Comparison of ENCODE assay signal across 8 cellular contexts in genomic region chr6:32853541-32854375, GRCh38. TPM values are rescaled to one million over a fixed set of nuclear protein-coding genes. Genes with fewer than 3 reads are reported as not detected.
DNase-seq lines count a peak whose midpoint lies in the region; ATAC-seq and TF ChIP-seq lines count a peak whose summit lies in the region.

PSMB9 (plus strand) TSS chr6:32854192; CDS start chr6:32854230, 38 bp downstream.
TAP1 (minus strand) TSS chr6:32853704; CDS start chr6:32853636, 68 bp downstream.

- intact Hi-C loops in stomach (cut with DNase I; ENCODE audit: low total_unique reads), result no loop called here

- H3K4me1 Mint-ChIP-seq in neural crest cell, result peaks cover 18% of the 10 kb centered on the region

- H3K9me3 Mint-ChIP-seq in neural crest cell, result no peaks in the 10 kb centered on the region

- peak within 1 kb of the TSS; percentile 98 for H3K9ac ChIP-seq in Karpas-422 (ENCODE audit: low read length)

- H3K27ac Mint-ChIP-seq in neural crest cell (ENCODE audit: unreplicated experiment), result no peak within 1 kb of the TSS

- H4K20me1 ChIP-seq in Karpas-422 (ENCODE audit: insufficient read depth, low read depth, low read length), result no peaks in the 10 kb centered on the region

- no peaks in the 10 kb centered on the region for H3K9me3 ChIP-seq in Karpas-422 (ENCODE audit: low read length)
- no peaks in the 10 kb centered on the region for H3K9me3 ChIP-seq in stomach

- H3K4me2 ChIP-seq in Karpas-422 (ENCODE audit: low read depth, low read length, poor library complexity, severe bottlenecking), result peak within 1 kb of the TSS; percentile 87

- peaks cover 41% of the 10 kb centered on the region for H3K4me1 ChIP-seq in Karpas-422 (ENCODE audit: low read length)
- H3K4me1 ChIP-seq in stomach, result peaks cover 19 to 56% (median 43%) of the 10 kb centered on the region in 4 donors

- H3K27ac ChIP-seq in Karpas-422 (ENCODE audit: low read length) (peak within 1 kb of the TSS; percentile 85), stomach (peak within 1 kb of the TSS; percentile 90 to 99 (median 99))

- H3K27me3 ChIP-seq in Karpas-422 (ENCODE audit: low read length) (no peaks in the 10 kb centered on the region), stomach (no peaks in the 10 kb centered on the region)

- TF ChIP-seq CTCF in neural crest cell (conservative IDR thresholded peaks at IDR 0.05), result peak; percentile 67
- TF ChIP-seq CTCF in stomach (IDR thresholded peaks at IDR 0.05), result peak in 5 of 7 experiments; percentile 66 to 93 (median 87)

- DNase-seq in ELR (ENCODE audit: low read depth) (peak; percentile 95), Karpas-422 (peak; percentile 96), SIG-M5 (lab: John Stamatoyannopoulos, UW) (peak; percentile 59), activated gamma-delta T cell (lab: John Stamatoyannopoulos, UW) (peak; percentile 84), fibroblast of the conjunctiva (ENCODE audit: low read depth) (peak; percentile 87), neural crest cell (ENCODE audit: low read depth, low spot score) (peak; percentile 72), stomach (peak; percentile 96)

- peaks cover 36% of the 10 kb centered on the region for H3K36me3 ChIP-seq in Karpas-422 (ENCODE audit: insufficient read depth, low read length)
- H3K36me3 ChIP-seq in stomach, result peaks cover 19 to 62% (median 48%) of the 10 kb centered on the region in 4 donors

- 0% methylated on average over 46 to 68 of the region's 68 CpGs for WGBS in stomach, 5 donors

- H3K4me3 Mint-ChIP-seq in neural crest cell, result peak within 1 kb of the TSS; percentile 93

- H3K36me3 Mint-ChIP-seq in neural crest cell (ENCODE audit: low read depth), result no peaks in the 10 kb centered on the region

- TF ChIP-seq POLR2A in stomach (IDR thresholded peaks at IDR 0.05), result peak in 1 of 4 donors; percentile 67

- H3K9me2 ChIP-seq in Karpas-422 (replicated peaks; ENCODE audit: insufficient read depth, low read length), result no peaks in the 10 kb centered on the region

- H3K79me2 ChIP-seq in Karpas-422 (ENCODE audit: low read length), result peaks cover 77% of the 10 kb centered on the region

- peak within 1 kb of the TSS; percentile 81 for H3K4me3 ChIP-seq in Karpas-422 (ENCODE audit: low read length)
- H3K4me3 ChIP-seq in stomach, result peak within 1 kb of the TSS; percentile 58 to 94 (median 82)

- H3K27me3 Mint-ChIP-seq in neural crest cell (ENCODE audit: low read depth), result peaks cover 95% of the 10 kb centered on the region

- peak; percentile 79 for ATAC-seq in GM21825 (IDR thresholded peaks at IDR 0.05; ENCODE audit: unreplicated experiment)

- peak; percentile 82 for TF ChIP-seq EP300 in stomach (IDR thresholded peaks at IDR 0.05)

- H2AFZ ChIP-seq in Karpas-422 (ENCODE audit: low read length), result peak within 1 kb of the TSS; percentile 39; the same call in 1 of the 2 replicates

RNA-seq across cellular contexts. Expression of gene PSMB9, which starts in this region (rescaled TPM):
- total RNA-seq in Karpas-422 (2014; rRNA removed; shearing (Covaris generic); ENCODE audit: low replicate concordance), result 185 and 284 TPM in 2 replicates
- total RNA-seq in neural crest cell (not detected in 2 replicates), stomach (10 to 100 TPM in 1 of 5 donors, 1 to 10 TPM in 4; 5.4 to 18.7 (median 6.8) TPM)
- 100 to 1,000 TPM in 1 of 3 donors, 10 to 100 TPM in 2; 33.2 to 107 (median 91.6) TPM for polyA plus RNA-seq in stomach

RNA-seq across cellular contexts. Expression of gene TAP1, which starts in this region (rescaled TPM):
- 120 and 171 TPM in 2 replicates for total RNA-seq in Karpas-422 (2014; rRNA removed; shearing (Covaris generic); ENCODE audit: low replicate concordance)
- total RNA-seq in neural crest cell (2.7 and 2.8 TPM in 2 replicates), stomach (10 to 100 TPM; 16.0 to 54.7 (median 29.6) TPM)
- polyA plus RNA-seq in stomach, result 100 to 1,000 TPM in 1 of 3 donors, 10 to 100 TPM in 2; 10.8 to 117 (median 15.5) TPM

Comparison
In these comparisons a context has a peak if more than half of its experiments do, and no peak if none do; other contexts are left out.
1. Peak in every context shown above with its lines: DNase-seq, ATAC-seq, H3K4me3 ChIP-seq and H3K27ac ChIP-seq.